In genomic region chr22:46103181-46103580, GRCh38 we compare ENCODE assay signal across 16 cellular contexts. TPM values are rescaled to one million over a fixed set of nuclear protein-coding genes. Genes with fewer than 3 reads are reported as not detected.
DNase-seq lines count a peak whose midpoint lies in the region; ATAC-seq and TF ChIP-seq lines count a peak whose summit lies in the region.
"Had no signal": no experiment of that assay in that cellular context is flagged by ENCODE, and none has a peak within 500 bp of the region (broad histone marks: within the 10 kb centered on the region; RNA-seq: fewer than 3 reads in every experiment).

No MANE protein-coding gene starts in this region.

- no peak for ATAC-seq in GM21381 (IDR thresholded peaks at IDR 0.05; ENCODE audit: unreplicated experiment)
- ATAC-seq in HG02571 (IDR thresholded peaks at IDR 0.05; ENCODE audit: unreplicated experiment), result no peak

- H3K9ac ChIP-seq in adipocyte (ENCODE audit: low read length), result peak overlapping the region; percentile 54
- H3K9ac ChIP-seq in endodermal cell (ENCODE audit: extremely low read depth, low read length, poor library complexity, severe bottlenecking), result no peak overlapping the region

- no peak overlapping the region for H3K4me3 Mint-ChIP-seq in endodermal cell
- H3K4me3 Mint-ChIP-seq: activated naive CD8-positive, alpha-beta T cell treated with anti-CD3 and anti-CD28 coated beads, Interleukin-2, amount 10 ng/mL, durations not matched to agents 7 days and 5 days had no signal

- TF ChIP-seq CTCF in C4-2B (conservative IDR thresholded peaks at IDR 0.05) (no peak), endodermal cell (conservative IDR thresholded peaks at IDR 0.05) (no peak)

- DNase-seq in adipocyte (ENCODE audit: low read depth) (no peak), NCI-H2171 treated with DMSO at 0.1 percent for 48 hours (lab: John Stamatoyannopoulos, UW) (no peak), endodermal cell (no peak)
- DNase-seq: activated CD4-positive, alpha-beta T cell treated with anti-CD3 and anti-CD28 coated beads for 4 hours; activated naive CD8-positive, alpha-beta T cell treated with anti-CD3 and anti-CD28 coated beads, Interleukin-2, amount 10 ng/mL, durations not matched to agents 7 days and 5 days; activated T-cell treated with anti-CD3 and anti-CD28 coated beads, Interleukin-2, amount 50 U/mL, for 1 hour; erythroblast; NCI-H2171; RPMI8226; T-helper 9 cell; thyroid gland had no signal

- peaks cover 89% of the 10 kb centered on the region for H3K36me3 ChIP-seq in adipocyte (ENCODE audit: control insufficient read depth, insufficient read depth, low read length, severe bottlenecking)
- H3K36me3 ChIP-seq in endodermal cell (ENCODE audit: control insufficient read depth, insufficient read depth, low read length), result no peaks in the 10 kb centered on the region

- H3K9me3 ChIP-seq in adipocyte (ENCODE audit: control insufficient read depth, low read length) (no peaks in the 10 kb centered on the region), endodermal cell (ENCODE audit: control insufficient read depth, low read length) (no peaks in the 10 kb centered on the region)
- H3K9me3 ChIP-seq: thyroid gland had no signal

- 80 to 93% methylated on average over 10 to 13 of the region's 13 CpGs for WGBS in endodermal cell (ENCODE audit: insufficient coverage in 1 of 2, insufficient read length in 1 of 2), 2 experiments

- H3K4me3 ChIP-seq in adipocyte (ENCODE audit: low read length) (no peak overlapping the region), skin epidermis (no peak overlapping the region), endodermal cell (ENCODE audit: low read length) (no peak overlapping the region)
- H3K4me3 ChIP-seq: thyroid gland had no signal

- H3K4me1 ChIP-seq in adipocyte (ENCODE audit: control insufficient read depth, insufficient read depth, low read length) (peaks cover 70% of the 10 kb centered on the region), endodermal cell (ENCODE audit: control insufficient read depth, insufficient read depth, low read length) (no peaks in the 10 kb centered on the region)

- no peaks in the 10 kb centered on the region for H3K9me3 Mint-ChIP-seq in endodermal cell
- H3K9me3 Mint-ChIP-seq: activated naive CD8-positive, alpha-beta T cell treated with anti-CD3 and anti-CD28 coated beads, Interleukin-2, amount 10 ng/mL, durations not matched to agents 7 days and 5 days had no signal

- H3K27ac Mint-ChIP-seq in endodermal cell, result no peak overlapping the region
- H3K27ac Mint-ChIP-seq: activated naive CD8-positive, alpha-beta T cell treated with anti-CD3 and anti-CD28 coated beads, Interleukin-2, amount 10 ng/mL, durations not matched to agents 7 days and 5 days had no signal

- H3K27ac ChIP-seq in C4-2B (peak overlapping the region; percentile 72), layer of hippocampus (ENCODE audit: low read depth, low read length) (peak overlapping the region; percentile 94), skin epidermis (peak overlapping the region in 20 of 21 experiments; percentile 4 to 92 (median 82)), endodermal cell (ENCODE audit: low read depth, low read length) (no peak overlapping the region)

- no peaks in the 10 kb centered on the region for H3K4me1 Mint-ChIP-seq in endodermal cell
- H3K4me1 Mint-ChIP-seq: activated naive CD8-positive, alpha-beta T cell treated with anti-CD3 and anti-CD28 coated beads, Interleukin-2, amount 10 ng/mL, durations not matched to agents 7 days and 5 days had no signal

- no peaks in the 10 kb centered on the region for H3K27me3 ChIP-seq in adipocyte (replicated peaks; ENCODE audit: control insufficient read depth, insufficient read depth, low read length)
- H3K27me3 ChIP-seq in layer of hippocampus (ENCODE audit: control insufficient read depth, insufficient read depth, low read length), result no peaks in the 10 kb centered on the region
- H3K27me3 ChIP-seq in endodermal cell (ENCODE audit: control insufficient read depth, insufficient read depth, low read length, poor library complexity, severe bottlenecking), result no peaks in the 10 kb centered on the region
- H3K27me3 ChIP-seq: thyroid gland had no signal

- no peaks in the 10 kb centered on the region for H3K36me3 Mint-ChIP-seq in endodermal cell (ENCODE audit: low read depth)
- H3K36me3 Mint-ChIP-seq: activated naive CD8-positive, alpha-beta T cell treated with anti-CD3 and anti-CD28 coated beads, Interleukin-2, amount 10 ng/mL, durations not matched to agents 7 days and 5 days had no signal

- no peaks in the 10 kb centered on the region for H3K27me3 Mint-ChIP-seq in endodermal cell (ENCODE audit: insufficient read depth)
- H3K27me3 Mint-ChIP-seq: activated naive CD8-positive, alpha-beta T cell treated with anti-CD3 and anti-CD28 coated beads, Interleukin-2, amount 10 ng/mL, durations not matched to agents 7 days and 5 days had no signal

RNA-seq across cellular contexts. Expression of gene PPARA, which starts 47.1 kb away (rescaled TPM):
- total RNA-seq in endodermal cell, result 10 to 100 TPM; 15.4 to 18.6 TPM
- polyA plus RNA-seq in endodermal cell (2013, experiment 1 of 2), result 5.9 TPM
- 5.1 TPM for polyA plus RNA-seq in endodermal cell (2013, experiment 2 of 2)
